Comparison of ENCODE assay signal across 8 cellular contexts in the genomic region with DNA sequence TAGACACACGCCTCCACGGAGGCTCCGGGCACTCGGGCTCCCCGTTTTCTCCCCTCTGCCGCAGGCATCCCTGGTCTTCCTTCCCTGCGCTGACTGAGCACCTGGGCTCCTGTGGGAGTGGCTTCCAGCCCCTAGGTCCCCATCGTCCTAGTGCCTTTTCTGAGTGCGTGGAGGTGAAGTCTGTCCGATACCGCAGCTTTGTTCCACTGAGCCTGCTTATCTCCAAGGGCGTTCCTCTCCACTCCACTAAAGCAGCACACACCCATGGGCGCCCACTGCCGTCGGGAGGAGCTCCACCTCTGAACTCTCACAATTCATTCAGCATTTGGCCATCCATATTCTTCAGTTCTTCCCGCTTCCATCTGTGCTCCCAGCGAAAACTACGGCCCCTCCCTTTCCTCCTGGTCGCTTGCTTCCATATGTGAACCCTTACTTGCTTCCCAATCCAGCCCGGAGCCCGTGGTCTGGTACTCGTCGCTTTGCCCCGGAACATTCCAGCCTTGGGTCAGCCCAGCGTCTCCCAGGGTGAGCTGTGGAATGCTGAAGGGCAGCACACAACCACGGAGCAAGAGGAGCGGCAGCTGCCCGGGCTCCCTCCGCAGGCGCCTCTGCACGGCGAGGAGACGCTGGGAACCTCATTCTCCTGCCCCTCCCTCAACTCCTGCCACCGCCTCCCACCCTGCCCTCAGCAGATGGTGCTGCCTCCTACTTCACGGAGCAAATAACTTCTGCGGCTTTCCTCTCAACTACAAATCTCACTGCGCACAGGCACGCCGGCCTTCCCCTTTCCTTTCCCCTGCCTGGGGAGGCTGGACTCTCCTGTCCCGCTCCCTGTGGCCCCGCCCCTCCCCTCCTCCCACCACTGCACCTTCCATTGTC. TPM values are rescaled to one million over a fixed set of nuclear protein-coding genes. Genes with fewer than 3 reads are reported as not detected.
DNase-seq lines count a peak whose midpoint lies in the region; ATAC-seq, FAIRE-seq and TF ChIP-seq lines count a peak whose summit lies in the region.

No MANE protein-coding gene starts in this region.

- H3K4me1 ChIP-seq in CD8-positive, alpha-beta T cell (ENCODE audit: insufficient read depth, low read length), result peaks cover 27% of the 10 kb centered on the region
- H3K4me1 ChIP-seq in HUES6 (ENCODE audit: control insufficient read depth, insufficient read depth, low read length), result peaks cover 12% of the 10 kb centered on the region

- peak overlapping the region; percentile 81 for H3K27ac Mint-ChIP-seq in CD8-positive, alpha-beta T cell
- H3K27ac Mint-ChIP-seq in immature natural killer cell, result peak overlapping the region in 4 of 6 donors; percentile 16 to 74 (median 56)

- peak; percentile 73 for ATAC-seq in CD8-positive, alpha-beta T cell
- ATAC-seq in GM18867 (IDR thresholded peaks at IDR 0.05; ENCODE audit: unreplicated experiment), result no peak
- no peak for ATAC-seq in HG03139 (IDR thresholded peaks at IDR 0.05; ENCODE audit: unreplicated experiment)

- peaks cover 17% of the 10 kb centered on the region for H3K36me3 ChIP-seq in CD8-positive, alpha-beta T cell (ENCODE audit: insufficient read depth, low read length)
- H3K36me3 ChIP-seq in HUES6 (ENCODE audit: control insufficient read depth, insufficient read depth, low read length) (peaks cover 19% of the 10 kb centered on the region), bronchial epithelial cell (ENCODE audit: control insufficient read depth, insufficient read depth, low read length) (peaks cover 2% of the 10 kb centered on the region)

- CTCF ChIA-PET in CD8-positive, alpha-beta T cell (lab: Charles Lee), result interaction anchor here (0.6 to 7.2 kb wide), 17 partner anchors 9 to 207 kb away, joined by 3 to 52 read pairs (median 5); a partner anchor contains a TSS

- H3K36me3 Mint-ChIP-seq in CD8-positive, alpha-beta T cell, result peaks cover 28% of the 10 kb centered on the region
- H3K36me3 Mint-ChIP-seq in immature natural killer cell, result peaks cover 6 to 21% (median 9%) of the 10 kb centered on the region in 3 donors

- H3K9me3 ChIP-seq in CD8-positive, alpha-beta T cell (ENCODE audit: low read length), result no peaks in the 10 kb centered on the region
- no peaks in the 10 kb centered on the region for H3K9me3 ChIP-seq in HUES6 (ENCODE audit: control insufficient read depth, insufficient read depth, low read depth, low read length)

- H3K9me3 Mint-ChIP-seq in CD8-positive, alpha-beta T cell, result no peaks in the 10 kb centered on the region
- no peaks in the 10 kb centered on the region for H3K9me3 Mint-ChIP-seq in immature natural killer cell

- intact Hi-C loops in CD8-positive, alpha-beta T cell (cut with DNase I, micrococcal nuclease), result loop anchor here (1.0 to 10.0 kb wide), 5 partner anchors 50 to 192 kb away; a partner anchor contains a TSS

- no peaks in the 10 kb centered on the region for H3K27me3 ChIP-seq in CD8-positive, alpha-beta T cell (ENCODE audit: insufficient read depth, low read length)
- H3K27me3 ChIP-seq in HUES6 (ENCODE audit: control insufficient read depth, insufficient read depth, low read length) (peaks cover 12% of the 10 kb centered on the region), bronchial epithelial cell (ENCODE audit: control insufficient read depth, insufficient read depth, low read length) (no peaks in the 10 kb centered on the region)

- H3K4me3 ChIP-seq in CD8-positive, alpha-beta T cell (ENCODE audit: low read depth, low read length), result peak overlapping the region; percentile 63
- peak overlapping the region; percentile 66 for H3K4me3 ChIP-seq in HUES6 (ENCODE audit: low read depth, low read length)
- H3K4me3 ChIP-seq in bronchial epithelial cell (ENCODE audit: low read depth, low read length), result peak overlapping the region; percentile 34
- peak overlapping the region; percentile 42 for H3K4me3 ChIP-seq in skeletal muscle cell (ENCODE audit: low read depth, low read length)

- TF ChIP-seq CTCF in CD8-positive, alpha-beta T cell (IDR thresholded peaks at IDR 0.05), result no peak
- TF ChIP-seq CTCF in bronchial epithelial cell (IDR thresholded peaks at IDR 0.05; ENCODE audit: insufficient read depth, low read length, severe bottlenecking), result no peak

- peak overlapping the region; percentile 55 for H3K9ac ChIP-seq in HUES6 (ENCODE audit: low read length)

- H3K27ac ChIP-seq in CD8-positive, alpha-beta T cell (ENCODE audit: low read depth, low read length), result no peak overlapping the region
- H3K27ac ChIP-seq in HUES6 (ENCODE audit: low read depth, low read length), result no peak overlapping the region

- FAIRE-seq in bronchial epithelial cell (lab: Jason Lieb, UNC), result no peak

- H3K4me3 Mint-ChIP-seq in CD8-positive, alpha-beta T cell, result peak overlapping the region; percentile 91
- peak overlapping the region; percentile 53 to 90 (median 84) for H3K4me3 Mint-ChIP-seq in immature natural killer cell

- POLR2A ChIA-PET in CD8-positive, alpha-beta T cell (lab: Charles Lee), result interaction anchor here (0.7 to 1.6 kb wide), 8 partner anchors 8 to 111 kb away, joined by 3 to 7 read pairs (median 4); no protein-coding TSS in a partner anchor

- H3K27me3 Mint-ChIP-seq in CD8-positive, alpha-beta T cell (ENCODE audit: low read depth), result no peaks in the 10 kb centered on the region
- peaks cover 7 to 9% (median 8%) of the 10 kb centered on the region in 3 donors for H3K27me3 Mint-ChIP-seq in immature natural killer cell (ENCODE audit: low read depth in 3 of 3)

- H3K4me1 Mint-ChIP-seq in CD8-positive, alpha-beta T cell (ENCODE audit: low read depth), result peaks cover 44% of the 10 kb centered on the region
- H3K4me1 Mint-ChIP-seq in immature natural killer cell, result peaks cover 18 to 27% of the 10 kb centered on the region in 2 donors

- peak in 5 of 7 experiments; percentile 21 to 70 (median 48) for DNase-seq in CD8-positive, alpha-beta T cell
- DNase-seq in T-helper 1 cell (peak in 3 of 5 donors; percentile 32 to 47 (median 34)), bronchial epithelial cell (ENCODE audit: low read depth) (peak; percentile 20), immature natural killer cell (no peak), skeletal muscle cell (ENCODE audit: low read depth) (no peak)

RNA-seq across cellular contexts. Expression of a gene that starts 27.5 kb away (rescaled TPM):
- 10 to 100 TPM; 51.1 to 58.4 TPM for total RNA-seq in CD8-positive, alpha-beta T cell
- 15.5 and 26.8 TPM in 2 replicates for total RNA-seq in bronchial epithelial cell
- 10 to 100 TPM in 2 of 3 donors, 1 to 10 TPM in 1; 8.5 to 27.4 (median 16.5) TPM for polyA plus RNA-seq in immature natural killer cell

RNA-seq across cellular contexts. Expression of a gene that starts 31.9 kb away (rescaled TPM):
- total RNA-seq in CD8-positive, alpha-beta T cell, result not detected
- 0.13 TPM in 1 of 2 replicates, not detected in the other for total RNA-seq in bronchial epithelial cell
- polyA plus RNA-seq in immature natural killer cell, result under 1 TPM in 1 of 3 donors, not detected in 2; 0.24 TPM

RNA-seq across cellular contexts. Expression of a gene that starts 52.3 kb away (rescaled TPM):
- 10 to 100 TPM in 1 of 2 experiments, 1 to 10 TPM in 1; 10.0 to 12.0 TPM for total RNA-seq in CD8-positive, alpha-beta T cell
- total RNA-seq in bronchial epithelial cell, result 47.9 and 70.0 TPM in 2 replicates
- polyA plus RNA-seq in immature natural killer cell, result 1 to 10 TPM in 2 of 3 donors, under 1 TPM in 1; 0.50 to 4.2 (median 2.6) TPM

Comparison
In these comparisons a context has a peak if more than half of its experiments do, and no peak if none do; other contexts are left out.
1. DNase-seq: peak in CD8-positive, alpha-beta T cell (5 of 7), T-helper 1 cell (3 of 5) and bronchial epithelial cell (single experiment); none in immature natural killer cell (0 of 3) and skeletal muscle cell (single experiment).
2. Peak in every context shown above with its lines, with median percentiles within 50 percentile points of each other: H3K4me3 ChIP-seq.